1 cellular context compared by ENCODE assay signal in genomic region chr14:35121026-35121886, GRCh38.
A peak's percentile ranks its signal among the peaks of the same experiment; 100 is the strongest.
TF ChIP-seq lines count a peak whose summit lies in the region.

No MANE protein-coding gene starts in this region.

TF ChIP-seq in HepG2, 621 proteins besides CTCF, POLR2A, EP300 and RAD21 (continued from another document and continues in another):
- no peak for TF ChIP-seq CREBL2 (CRISPR knock-in tag; IDR thresholded peaks at IDR 0.05; ENCODE audit: borderline replicate concordance)
- no peak for TF ChIP-seq SMYD3 (CRISPR knock-in tag; IDR thresholded peaks at IDR 0.05)
- no peak for TF ChIP-seq ETV6 (CRISPR knock-in tag; conservative IDR thresholded peaks at IDR 0.05)
- TF ChIP-seq ZMYM2 (CRISPR knock-in tag; IDR thresholded peaks at IDR 0.05) = no peak
- TF ChIP-seq SNAI1 (CRISPR knock-in tag; IDR thresholded peaks at IDR 0.05; ENCODE audit: borderline replicate concordance) = no peak
- TF ChIP-seq KDM2A (CRISPR knock-in tag; IDR thresholded peaks at IDR 0.05; ENCODE audit: borderline replicate concordance, low read depth) = no peak
- TF ChIP-seq HNRNPL (IDR thresholded peaks at IDR 0.05; ENCODE audit: low read depth, low read length) = no peak
- TF ChIP-seq, protein P1, sequence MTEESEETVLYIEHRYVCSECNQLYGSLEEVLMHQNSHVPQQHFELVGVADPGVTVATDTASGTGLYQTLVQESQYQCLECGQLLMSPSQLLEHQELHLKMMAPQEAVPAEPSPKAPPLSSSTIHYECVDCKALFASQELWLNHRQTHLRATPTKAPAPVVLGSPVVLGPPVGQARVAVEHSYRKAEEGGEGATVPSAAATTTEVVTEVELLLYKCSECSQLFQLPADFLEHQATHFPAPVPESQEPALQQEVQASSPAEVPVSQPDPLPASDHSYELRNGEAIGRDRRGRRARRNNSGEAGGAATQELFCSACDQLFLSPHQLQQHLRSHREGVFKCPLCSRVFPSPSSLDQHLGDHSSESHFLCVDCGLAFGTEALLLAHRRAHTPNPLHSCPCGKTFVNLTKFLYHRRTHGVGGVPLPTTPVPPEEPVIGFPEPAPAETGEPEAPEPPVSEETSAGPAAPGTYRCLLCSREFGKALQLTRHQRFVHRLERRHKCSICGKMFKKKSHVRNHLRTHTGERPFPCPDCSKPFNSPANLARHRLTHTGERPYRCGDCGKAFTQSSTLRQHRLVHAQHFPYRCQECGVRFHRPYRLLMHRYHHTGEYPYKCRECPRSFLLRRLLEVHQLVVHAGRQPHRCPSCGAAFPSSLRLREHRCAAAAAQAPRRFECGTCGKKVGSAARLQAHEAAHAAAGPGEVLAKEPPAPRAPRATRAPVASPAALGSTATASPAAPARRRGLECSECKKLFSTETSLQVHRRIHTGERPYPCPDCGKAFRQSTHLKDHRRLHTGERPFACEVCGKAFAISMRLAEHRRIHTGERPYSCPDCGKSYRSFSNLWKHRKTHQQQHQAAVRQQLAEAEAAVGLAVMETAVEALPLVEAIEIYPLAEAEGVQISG (CRISPR knock-in tag; IDR thresholded peaks at IDR 0.05) = no peak
- no peak for TF ChIP-seq ARHGAP35 (CRISPR knock-in tag; IDR thresholded peaks at IDR 0.05; ENCODE audit: borderline replicate concordance)
- TF ChIP-seq FOXJ3 (CRISPR knock-in tag; IDR thresholded peaks at IDR 0.05; ENCODE audit: borderline replicate concordance) = no peak
- no peak for TF ChIP-seq YEATS4 (CRISPR knock-in tag; IDR thresholded peaks at IDR 0.05; ENCODE audit: borderline replicate concordance)
- TF ChIP-seq IRX3 (CRISPR knock-in tag; IDR thresholded peaks at IDR 0.05; ENCODE audit: borderline replicate concordance, low read depth) = peak; percentile 46; the same call in 1 of the 2 replicates
- TF ChIP-seq, protein P2, sequence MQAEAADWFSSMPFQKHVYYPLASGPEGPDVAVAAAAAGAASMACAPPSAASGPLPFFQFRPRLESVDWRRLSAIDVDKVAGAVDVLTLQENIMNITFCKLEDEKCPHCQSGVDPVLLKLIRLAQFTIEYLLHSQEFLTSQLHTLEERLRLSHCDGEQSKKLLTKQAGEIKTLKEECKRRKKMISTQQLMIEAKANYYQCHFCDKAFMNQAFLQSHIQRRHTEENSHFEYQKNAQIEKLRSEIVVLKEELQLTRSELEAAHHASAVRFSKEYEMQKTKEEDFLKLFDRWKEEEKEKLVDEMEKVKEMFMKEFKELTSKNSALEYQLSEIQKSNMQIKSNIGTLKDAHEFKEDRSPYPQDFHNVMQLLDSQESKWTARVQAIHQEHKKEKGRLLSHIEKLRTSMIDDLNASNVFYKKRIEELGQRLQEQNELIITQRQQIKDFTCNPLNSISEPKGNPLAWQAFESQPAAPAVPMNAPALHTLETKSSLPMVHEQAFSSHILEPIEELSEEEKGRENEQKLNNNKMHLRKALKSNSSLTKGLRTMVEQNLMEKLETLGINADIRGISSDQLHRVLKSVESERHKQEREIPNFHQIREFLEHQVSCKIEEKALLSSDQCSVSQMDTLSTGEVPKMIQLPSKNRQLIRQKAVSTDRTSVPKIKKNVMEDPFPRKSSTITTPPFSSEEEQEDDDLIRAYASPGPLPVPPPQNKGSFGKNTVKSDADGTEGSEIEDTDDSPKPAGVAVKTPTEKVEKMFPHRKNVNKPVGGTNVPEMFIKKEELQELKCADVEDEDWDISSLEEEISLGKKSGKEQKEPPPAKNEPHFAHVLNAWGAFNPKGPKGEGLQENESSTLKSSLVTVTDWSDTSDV (CRISPR knock-in tag; IDR thresholded peaks at IDR 0.05) = no peak
- TF ChIP-seq ZBTB37 (CRISPR knock-in tag; IDR thresholded peaks at IDR 0.05) = no peak
- no peak for TF ChIP-seq ZNF577 (CRISPR knock-in tag; IDR thresholded peaks at IDR 0.05; ENCODE audit: borderline replicate concordance, low read depth)
- TF ChIP-seq EED (CRISPR knock-in tag; IDR thresholded peaks at IDR 0.05) = no peak
- TF ChIP-seq NR3C1 (CRISPR knock-in tag; IDR thresholded peaks at IDR 0.05) = no peak
- peak; percentile 92; the same call in 1 of the 2 replicates for TF ChIP-seq MAZ (IDR thresholded peaks at IDR 0.05; ENCODE audit: borderline replicate concordance, low read depth, low read length)
- TF ChIP-seq MAZ (CRISPR knock-in tag; IDR thresholded peaks at IDR 0.05; ENCODE audit: low read depth) = no peak
- peak; percentile 67 for TF ChIP-seq CCAR2 (optimal IDR thresholded peaks at IDR 0.05; ENCODE audit: low read depth, low read length)
- no peak for TF ChIP-seq NR2F2 (IDR thresholded peaks at IDR 0.05; ENCODE audit: borderline replicate concordance, low read depth)
- TF ChIP-seq SKIL (CRISPR knock-in tag; IDR thresholded peaks at IDR 0.05; ENCODE audit: borderline replicate concordance) = no peak
- TF ChIP-seq SP2 (CRISPR knock-in tag; IDR thresholded peaks at IDR 0.05) = no peak
- no peak for TF ChIP-seq ZC3H13 (CRISPR knock-in tag; IDR thresholded peaks at IDR 0.05)
- no peak for TF ChIP-seq BORCS8-MEF2B (CRISPR knock-in tag; IDR thresholded peaks at IDR 0.05)
- no peak for TF ChIP-seq FOSL2 (CRISPR knock-in tag; IDR thresholded peaks at IDR 0.05)
- no peak for TF ChIP-seq ZNF761 (CRISPR knock-in tag; conservative IDR thresholded peaks at IDR 0.05)
- TF ChIP-seq PAXIP1 (CRISPR knock-in tag; conservative IDR thresholded peaks at IDR 0.05) = no peak
- TF ChIP-seq HINFP (CRISPR knock-in tag; IDR thresholded peaks at IDR 0.05; ENCODE audit: low read depth) = no peak
- TF ChIP-seq SP1 (IDR thresholded peaks at IDR 0.05) = no peak
- TF ChIP-seq SP1 (CRISPR knock-in tag; IDR thresholded peaks at IDR 0.05) = no peak
- TF ChIP-seq, protein P3, sequence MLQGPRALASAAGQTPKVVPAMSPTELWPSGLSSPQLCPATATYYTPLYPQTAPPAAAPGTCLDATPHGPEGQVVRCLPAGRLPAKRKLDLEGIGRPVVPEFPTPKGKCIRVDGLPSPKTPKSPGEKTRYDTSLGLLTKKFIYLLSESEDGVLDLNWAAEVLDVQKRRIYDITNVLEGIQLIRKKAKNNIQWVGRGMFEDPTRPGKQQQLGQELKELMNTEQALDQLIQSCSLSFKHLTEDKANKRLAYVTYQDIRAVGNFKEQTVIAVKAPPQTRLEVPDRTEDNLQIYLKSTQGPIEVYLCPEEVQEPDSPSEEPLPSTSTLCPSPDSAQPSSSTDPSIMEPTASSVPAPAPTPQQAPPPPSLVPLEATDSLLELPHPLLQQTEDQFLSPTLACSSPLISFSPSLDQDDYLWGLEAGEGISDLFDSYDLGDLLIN (CRISPR knock-in tag; IDR thresholded peaks at IDR 0.05; ENCODE audit: borderline replicate concordance) = no peak
- no peak for TF ChIP-seq ZSCAN30 (CRISPR knock-in tag; IDR thresholded peaks at IDR 0.05)
- TF ChIP-seq DPF2 (CRISPR knock-in tag; IDR thresholded peaks at IDR 0.05; ENCODE audit: borderline replicate concordance, low read depth) = no peak
- TF ChIP-seq HBP1 (CRISPR knock-in tag; IDR thresholded peaks at IDR 0.05; ENCODE audit: low read depth) = no peak
- no peak; the same call in 1 of the 2 replicates for TF ChIP-seq ZNF264 (CRISPR knock-in tag; IDR thresholded peaks at IDR 0.05)
- TF ChIP-seq AKNA (CRISPR knock-in tag; IDR thresholded peaks at IDR 0.05; ENCODE audit: borderline replicate concordance) = peak; percentile 6
- TF ChIP-seq ZNF12 (CRISPR knock-in tag; IDR thresholded peaks at IDR 0.05) = no peak
- 0 out of 2 replicates have a peak, but pooled peaks have one; percentile 81 for TF ChIP-seq ZNF33B (CRISPR knock-in tag; IDR thresholded peaks at IDR 0.05)
